In genomic region chr3:15858547-15859506, GRCh38 we compare ENCODE assay signal across 8 cellular contexts.
DNase-seq lines count a peak whose midpoint lies in the region; ATAC-seq and TF ChIP-seq lines count a peak whose summit lies in the region.

No MANE protein-coding gene starts in this region.

- no peak overlapping the region for H3K27ac ChIP-seq in SK-N-MC

- intact Hi-C loops in Calu3 (cut with micrococcal nuclease; ENCODE audit: unreplicated experiment) = no loop called here

- H3K36me3 ChIP-seq in SK-N-MC (ENCODE audit: insufficient read depth, low read length) (no peaks in the 10 kb centered on the region), skeletal muscle satellite cell (ENCODE audit: insufficient read depth, low read length) (no peaks in the 10 kb centered on the region)

- peak overlapping the region; percentile 95 for H3K4me3 Mint-ChIP-seq in Calu3 (ENCODE audit: low read depth, unreplicated experiment)
- H3K4me3 Mint-ChIP-seq in activated naive CD8-positive, alpha-beta T cell treated with anti-CD3 and anti-CD28 coated beads, Interleukin-2, amount 10 ng/mL, durations not matched to agents 7 days and 5 days = peak overlapping the region; percentile 94

- no peak for TF ChIP-seq CTCF in Calu3 (IDR thresholded peaks at IDR 0.05; ENCODE audit: unreplicated experiment)

- peaks cover 38% of the 10 kb centered on the region for H3K36me3 Mint-ChIP-seq in Calu3 (ENCODE audit: insufficient read depth, unreplicated experiment)
- H3K36me3 Mint-ChIP-seq in activated naive CD8-positive, alpha-beta T cell treated with anti-CD3 and anti-CD28 coated beads, Interleukin-2, amount 10 ng/mL, durations not matched to agents 7 days and 5 days = peaks cover 23% of the 10 kb centered on the region

- H3K4me2 ChIP-seq in skeletal muscle satellite cell (ENCODE audit: low read length) = peak overlapping the region; percentile 96

- H3K27me3 ChIP-seq in skeletal muscle satellite cell (ENCODE audit: control insufficient read depth, insufficient read depth, low read length) = no peaks in the 10 kb centered on the region

- peaks cover 4% of the 10 kb centered on the region for H3K9me3 Mint-ChIP-seq in Calu3 (ENCODE audit: low read depth, unreplicated experiment)
- H3K9me3 Mint-ChIP-seq in activated naive CD8-positive, alpha-beta T cell treated with anti-CD3 and anti-CD28 coated beads, Interleukin-2, amount 10 ng/mL, durations not matched to agents 7 days and 5 days = peaks cover 3% of the 10 kb centered on the region

- no peak overlapping the region for H3K9ac ChIP-seq in SK-N-MC (ENCODE audit: insufficient read length)
- peak overlapping the region; percentile 83 for H3K9ac ChIP-seq in skeletal muscle satellite cell (ENCODE audit: low read depth, low read length)

- H3K4me3 ChIP-seq in SK-N-MC (peak overlapping the region; percentile 75), iPS-11a (ENCODE audit: low read depth, low read length) (peak overlapping the region; percentile 76), skeletal muscle satellite cell (ENCODE audit: low read length) (peak overlapping the region; percentile 93)

- CTCF ChIA-PET in Calu3 (lab: Charles Lee) = no interaction called here

- H3K4me1 ChIP-seq in skeletal muscle satellite cell (ENCODE audit: control insufficient read depth, insufficient read depth, low read length) = peaks cover 13% of the 10 kb centered on the region

- H3K9me3 ChIP-seq in SK-N-MC (ENCODE audit: low read depth, low read length) (no peaks in the 10 kb centered on the region), skeletal muscle satellite cell (replicated peaks; ENCODE audit: low read length) (no peaks in the 10 kb centered on the region)

- peak overlapping the region; percentile 90 for H3K27ac Mint-ChIP-seq in Calu3 (ENCODE audit: unreplicated experiment)
- peak overlapping the region; percentile 88 for H3K27ac Mint-ChIP-seq in activated naive CD8-positive, alpha-beta T cell treated with anti-CD3 and anti-CD28 coated beads, Interleukin-2, amount 10 ng/mL, durations not matched to agents 7 days and 5 days

- no peaks in the 10 kb centered on the region for H3K27me3 Mint-ChIP-seq in Calu3 (ENCODE audit: unreplicated experiment)
- no peaks in the 10 kb centered on the region for H3K27me3 Mint-ChIP-seq in activated naive CD8-positive, alpha-beta T cell treated with anti-CD3 and anti-CD28 coated beads, Interleukin-2, amount 10 ng/mL, durations not matched to agents 7 days and 5 days

- DNase-seq in Calu3 (peak; percentile 69), SK-N-MC (ENCODE audit: low read depth, low spot score) (no peak), mesenteric fat pad (ENCODE audit: low spot score) (no peak)
- peak; percentile 73 for DNase-seq in activated naive CD8-positive, alpha-beta T cell treated with anti-CD3 and anti-CD28 coated beads, Interleukin-2, amount 10 ng/mL, durations not matched to agents 7 days and 5 days

- peaks cover 16% of the 10 kb centered on the region for H3K4me1 Mint-ChIP-seq in Calu3 (ENCODE audit: low read depth, unreplicated experiment)
- peaks cover 20% of the 10 kb centered on the region for H3K4me1 Mint-ChIP-seq in activated naive CD8-positive, alpha-beta T cell treated with anti-CD3 and anti-CD28 coated beads, Interleukin-2, amount 10 ng/mL, durations not matched to agents 7 days and 5 days

- POLR2A ChIA-PET in activated naive CD8-positive, alpha-beta T cell treated with anti-CD3 and anti-CD28 coated beads, Interleukin-2, amount 10 ng/mL, durations not matched to agents 7 days and 5 days (lab: Charles Lee) = no interaction called here

- ATAC-seq in GM19397 (IDR thresholded peaks at IDR 0.05; ENCODE audit: unreplicated experiment) = peak; percentile 56
- ATAC-seq in HG03520 (IDR thresholded peaks at IDR 0.05; ENCODE audit: unreplicated experiment) = peak; percentile 75
- ATAC-seq in activated naive CD8-positive, alpha-beta T cell treated with anti-CD3 and anti-CD28 coated beads, Interleukin-2, amount 10 ng/mL, durations not matched to agents 7 days and 5 days (ENCODE audit: low read depth) = peak; percentile 63

- no TSS peak for BruUV-seq in Calu3 (replicated peaks; lab: Mats Ljungman, UMichigan)

Comparison
In these comparisons a context has a peak if more than half of its experiments do, and no peak if none do; other contexts are left out.
1. DNase-seq: peak in Calu3 (single experiment) and activated naive CD8-positive, alpha-beta T cell treated with anti-CD3 and anti-CD28 coated beads, Interleukin-2, amount 10 ng/mL, durations not matched to agents 7 days and 5 days (single experiment); none in SK-N-MC (single experiment) and mesenteric fat pad (single experiment).
2. Peak in every context shown above with its lines, with median percentiles within 50 percentile points of each other: ATAC-seq and H3K4me3 ChIP-seq.